Comparison of ENCODE assay signal across 18 cellular contexts in genomic region chr12:104433061-104433460, GRCh38. TPM values are rescaled to one million over a fixed set of nuclear protein-coding genes. Genes with fewer than 3 reads are reported as not detected.
DNase-seq lines count a peak whose midpoint lies in the region; ATAC-seq lines count a peak whose summit lies in the region.
"Had no signal": no experiment of that assay in that cellular context is flagged by ENCODE, and none has a peak within 500 bp of the region (broad histone marks: within the 10 kb centered on the region; RNA-seq: fewer than 3 reads in every experiment).

No MANE protein-coding gene starts in this region.

- no peak for ATAC-seq in esophagus mucosa

- DNase-seq in NCI-H1694 treated with DMSO at 0.1 percent for 48 hours (lab: John Stamatoyannopoulos, UW) (peak; percentile 48), NCI-H1694 (lab: John Stamatoyannopoulos, UW) (no peak), DMS 273 (lab: John Stamatoyannopoulos, UW; ENCODE audit: unreplicated experiment) (peak; percentile 81), NCI-H446 (lab: John Stamatoyannopoulos, UW) (peak; percentile 24 to 66), cerebellum (ENCODE audit: low spot score) (peak; percentile 58), Ammon's horn (ENCODE audit: low spot score) (no peak), NOMO-1 treated with DMSO at 0.1 percent for 48 hours (lab: John Stamatoyannopoulos, UW; ENCODE audit: unreplicated experiment) (no peak)
- DNase-seq: AML-193; Calu3; CD4-positive, alpha-beta memory T cell; COR-L47; DMS79; EL; GF-D8; GM23248; H7; HCEC 1CT had no signal

RNA-seq across cellular contexts. Expression of gene CHST11, which starts 23.7 kb away (rescaled TPM):
- total RNA-seq in cerebellum (27.9 TPM), esophagus mucosa (7.3 TPM)

Comparison
In these comparisons a context has a peak if more than half of its experiments do, and no peak if none do; other contexts are left out.
1. DNase-seq: peak in NCI-H1694 treated with DMSO at 0.1 percent for 48 hours (single experiment), DMS 273 (single experiment), NCI-H446 (2 of 2) and cerebellum (single experiment); none in NCI-H1694 (single experiment), Ammon's horn (single experiment) and NOMO-1 treated with DMSO at 0.1 percent for 48 hours (single experiment).